In the genomic region with DNA sequence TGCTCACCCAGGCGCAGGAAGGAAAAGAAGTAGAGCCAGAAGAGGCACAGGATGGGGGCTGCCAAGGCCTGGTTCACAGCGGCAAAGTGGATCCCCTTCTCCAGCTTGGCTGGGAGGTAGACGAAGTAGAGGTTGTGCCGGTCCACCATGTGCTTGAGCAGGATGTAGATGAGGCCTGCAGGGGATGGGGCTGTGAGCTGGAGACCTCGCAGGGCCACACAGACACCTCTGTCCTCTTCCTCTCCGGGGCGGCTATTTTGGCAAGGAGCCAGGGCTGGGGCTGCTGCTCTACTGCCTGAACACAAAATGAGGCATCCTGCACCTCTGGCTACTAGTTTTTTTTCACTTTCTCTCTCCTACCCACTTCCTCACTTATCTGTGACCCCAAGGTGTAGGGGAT, we compare ENCODE assay signal across 11 cellular contexts. TPM values are rescaled to one million over a fixed set of nuclear protein-coding genes. Genes with fewer than 3 reads are reported as not detected.
DNase-seq lines count a peak whose midpoint lies in the region; ATAC-seq and TF ChIP-seq lines count a peak whose summit lies in the region.
"Had no signal": no experiment of that assay in that cellular context is flagged by ENCODE, and none has a peak within 500 bp of the region (broad histone marks: within the 10 kb centered on the region; RNA-seq: fewer than 3 reads in every experiment).

No MANE protein-coding gene starts in this region.

- no peaks in the 10 kb centered on the region for H3K79me1 ChIP-seq in H9 (ENCODE audit: insufficient read depth, low read depth, low read length, poor library complexity, severe bottlenecking)

- no peak overlapping the region for H2BK120ac ChIP-seq in H9 (ENCODE audit: low read depth, low read length, poor library complexity, severe bottlenecking)

- WGBS in H9 (ENCODE audit: extremely low coverage, insufficient read length, low lambda C conversion rate), result no CpG with 5 or more reads among the region's 7 CpGs

- no peak overlapping the region for H3K4ac ChIP-seq in H9 (ENCODE audit: low read depth, low read length)

- H3K27ac Mint-ChIP-seq in H9, result peak overlapping the region in 1 of 3 experiments; percentile 82; a peak in 2 of 7 replicates
- H3K27ac Mint-ChIP-seq in activated naive CD8-positive, alpha-beta T cell, result peak overlapping the region; percentile 87
- peak overlapping the region; percentile 30 to 96 (median 92) for H3K27ac Mint-ChIP-seq in naive B cell

- H3K56ac ChIP-seq in H9 (ENCODE audit: insufficient read length, low read depth, low read length), result no peak overlapping the region

- H3K36me3 ChIP-seq in BE2C, result no peaks in the 10 kb centered on the region
- H3K36me3 ChIP-seq: brain microvascular endothelial cell had no signal

- ATAC-seq in naive B cell (ENCODE audit: low read depth in 2 of 2), result no peak
- no peak for ATAC-seq in esophagus mucosa
- no peak for ATAC-seq in HG02885 (IDR thresholded peaks at IDR 0.05; ENCODE audit: poor library complexity, unreplicated experiment)
- ATAC-seq: left lung had no signal

- H3K36me3 Mint-ChIP-seq in H9 (ENCODE audit: insufficient read depth in 1 of 3, low read depth in 3 of 3), result peaks cover 74 to 87% (median 77%) of the 10 kb centered on the region in 3 experiments
- H3K36me3 Mint-ChIP-seq in activated naive CD8-positive, alpha-beta T cell, result peaks cover 13% of the 10 kb centered on the region
- peaks cover 10 to 22% of the 10 kb centered on the region in 2 donors for H3K36me3 Mint-ChIP-seq in naive B cell

- H4K20me1 ChIP-seq in H9 (ENCODE audit: control insufficient read depth, insufficient read depth, insufficient read length), result peaks cover 2% of the 10 kb centered on the region

- H2BK20ac ChIP-seq in H9 (ENCODE audit: low read depth, low read length, poor library complexity, severe bottlenecking), result no peak overlapping the region

- H3K9me3 ChIP-seq in BE2C (no peaks in the 10 kb centered on the region), H9 (ENCODE audit: control insufficient read depth, low read depth, low read length) (peaks cover 4% of the 10 kb centered on the region)
- H3K9me3 ChIP-seq: left lung had no signal

- H3K27me3 ChIP-seq in BE2C, result no peaks in the 10 kb centered on the region
- no peaks in the 10 kb centered on the region; the same call in 1 of the 2 replicates for H3K27me3 ChIP-seq in H9 (ENCODE audit: insufficient read depth, low read length)
- H3K27me3 ChIP-seq: brain microvascular endothelial cell, left lung had no signal

- no peak overlapping the region for H4K5ac ChIP-seq in H9 (ENCODE audit: insufficient read length, low read depth, low read length)

- no peaks in the 10 kb centered on the region for H3K23me2 ChIP-seq in H9 (ENCODE audit: insufficient read length, low read depth, low read length, poor library complexity, severe bottlenecking)

- H3K14ac ChIP-seq in H9 (ENCODE audit: insufficient read depth, low read length), result no peak overlapping the region

- no peak overlapping the region for H3K27ac ChIP-seq in H9 (ENCODE audit: insufficient read length, low read depth, low read length)
- H3K27ac ChIP-seq: brain microvascular endothelial cell, left lung had no signal

- no peak overlapping the region for H3K4me2 ChIP-seq in H9 (ENCODE audit: insufficient read depth, insufficient read length, low read length)

- H2AK5ac ChIP-seq in H9 (ENCODE audit: insufficient read length, low read length), result no peak overlapping the region

- H3K79me2 ChIP-seq in H9 (ENCODE audit: insufficient read depth, low read length), result no peaks in the 10 kb centered on the region

- H3K4me1 Mint-ChIP-seq in H9, result peaks cover 4 to 15% of the 10 kb centered on the region in 2 experiments
- peaks cover 62% of the 10 kb centered on the region for H3K4me1 Mint-ChIP-seq in activated naive CD8-positive, alpha-beta T cell (ENCODE audit: low read depth)
- H3K4me1 Mint-ChIP-seq in naive B cell, result peaks cover 63 to 88% (median 74%) of the 10 kb centered on the region in 3 donors

- H3K18ac ChIP-seq in H9 (ENCODE audit: insufficient read length, low read depth, low read length), result no peak overlapping the region

- no peak overlapping the region for H3T11ph ChIP-seq in H9 (ENCODE audit: low read length)

- no peak overlapping the region for H3K4me3 ChIP-seq in BE2C (ENCODE audit: low read depth, low read length)
- H3K4me3 ChIP-seq: left lung had no signal

- H2BK5ac ChIP-seq in H9 (ENCODE audit: insufficient read length, low read length), result no peak overlapping the region

- H3K9ac ChIP-seq in H9 (ENCODE audit: extremely low read depth, insufficient read length, low read length), result no peak overlapping the region

- no peak overlapping the region for H3K23ac ChIP-seq in H9 (ENCODE audit: insufficient read length, low read depth, low read length)

- H4K91ac ChIP-seq in H9 (ENCODE audit: insufficient read length, low read depth, low read length), result no peak overlapping the region

- DNase-seq in BE2C, result peak; percentile 68
- DNase-seq in H9, result peak; percentile 26
- DNase-seq in naive B cell, result peak; percentile 11
- no peak for DNase-seq in ureter (ENCODE audit: low spot score)
- no peak for DNase-seq in NCI-H1436 treated with DMSO at 0.1 percent for 48 hours (lab: John Stamatoyannopoulos, UW)
- DNase-seq: brain microvascular endothelial cell, DMS153 had no signal

- peaks cover 5 to 9% of the 10 kb centered on the region in 2 experiments for H3K9me3 Mint-ChIP-seq in H9
- H3K9me3 Mint-ChIP-seq in activated naive CD8-positive, alpha-beta T cell (ENCODE audit: low read depth), result no peaks in the 10 kb centered on the region
- no peaks in the 10 kb centered on the region for H3K9me3 Mint-ChIP-seq in naive B cell

- H4K8ac ChIP-seq in H9 (replicated peaks; ENCODE audit: insufficient read length, low read depth, low read length), result no peak overlapping the region

- no peak overlapping the region for H2BK12ac ChIP-seq in H9 (ENCODE audit: insufficient read length, low read depth, low read length)

- no peak overlapping the region for H2BK15ac ChIP-seq in H9 (ENCODE audit: low read depth, low read length)

- H3K27me3 Mint-ChIP-seq in H9 (ENCODE audit: low read depth) (no peaks in the 10 kb centered on the region), naive B cell (no peaks in the 10 kb centered on the region)
- no peaks in the 10 kb centered on the region for H3K27me3 Mint-ChIP-seq in activated naive CD8-positive, alpha-beta T cell

- H2AFZ ChIP-seq in H9 (ENCODE audit: low read length), result no peak overlapping the region

- H3K4me1 ChIP-seq in BE2C, result peaks cover 9% of the 10 kb centered on the region
- no peaks in the 10 kb centered on the region for H3K4me1 ChIP-seq in H9 (ENCODE audit: insufficient read depth, low read length)

- H3K4me3 Mint-ChIP-seq in H9 (no peak overlapping the region), naive B cell (peak overlapping the region in 7 of 8 donors; percentile 16 to 67 (median 39))
- peak overlapping the region; percentile 45 for H3K4me3 Mint-ChIP-seq in activated naive CD8-positive, alpha-beta T cell

- TF ChIP-seq CTCF in BE2C (IDR thresholded peaks at IDR 0.05; ENCODE audit: low read depth, low read length), result no peak
- no peak for TF ChIP-seq CTCF in H9 (conservative IDR thresholded peaks at IDR 0.05)

RNA-seq across cellular contexts. Expression of a gene that starts 32.3 kb away (rescaled TPM):
- 0.59 TPM for polyA plus RNA-seq in BE2C (2012; ENCODE audit: insufficient read depth, insufficient read length, low read depth)
- 75.7 and 80.7 TPM in 2 replicates for total RNA-seq in H9 (2021)
- 10 to 100 TPM; 10.6 to 38.5 (median 20.0) TPM for polyA plus RNA-seq in naive B cell (ENCODE audit: low read depth in 6 of 6)
- total RNA-seq in ureter, result 191 TPM
- total RNA-seq in esophagus mucosa, result 23.0 TPM

RNA-seq across cellular contexts. Expression of a gene that starts 39.0 kb away (rescaled TPM):
- not detected for polyA plus RNA-seq in BE2C (2012; ENCODE audit: insufficient read depth, insufficient read length, low read depth)
- total RNA-seq in H9 (2021), result 102 and 107 TPM in 2 replicates
- not detected for polyA plus RNA-seq in naive B cell (ENCODE audit: low read depth in 6 of 6)
- total RNA-seq in ureter, result 0.60 TPM
- total RNA-seq in esophagus mucosa, result not detected

RNA-seq across cellular contexts. Expression of a gene that starts 40.0 kb away (rescaled TPM):
- 19.8 TPM for polyA plus RNA-seq in BE2C (2012; ENCODE audit: insufficient read depth, insufficient read length, low read depth)
- total RNA-seq in H9 (2021) (40.6 and 41.0 TPM in 2 replicates), ureter (116 TPM), esophagus mucosa (89.7 TPM)
- polyA plus RNA-seq in naive B cell (ENCODE audit: low read depth in 6 of 6), result 1 to 10 TPM in 3 of 6 donors, under 1 TPM in 2, not detected in 1; 0.24 to 1.1 (median 1.0) TPM

Comparison
In these comparisons a context has a peak if more than half of its experiments do, and no peak if none do; other contexts are left out.
1. DNase-seq: peak in BE2C (single experiment), H9 (single experiment) and naive B cell (single experiment); none in ureter (single experiment) and NCI-H1436 treated with DMSO at 0.1 percent for 48 hours (single experiment).
2. H3K4me3 Mint-ChIP-seq: peak in activated naive CD8-positive, alpha-beta T cell (single experiment) and naive B cell (7 of 8); none in H9 (0 of 2).
3. RNA of a gene that starts 39.0 kb away (total RNA-seq): 102 to 107 TPM in H9; 0.60 TPM in ureter (single experiment) and not detected in esophagus mucosa (single experiment); every median in the first group is over 10 times any median in the second.